22 cellular contexts compared by ENCODE assay signal in the genomic region with DNA sequence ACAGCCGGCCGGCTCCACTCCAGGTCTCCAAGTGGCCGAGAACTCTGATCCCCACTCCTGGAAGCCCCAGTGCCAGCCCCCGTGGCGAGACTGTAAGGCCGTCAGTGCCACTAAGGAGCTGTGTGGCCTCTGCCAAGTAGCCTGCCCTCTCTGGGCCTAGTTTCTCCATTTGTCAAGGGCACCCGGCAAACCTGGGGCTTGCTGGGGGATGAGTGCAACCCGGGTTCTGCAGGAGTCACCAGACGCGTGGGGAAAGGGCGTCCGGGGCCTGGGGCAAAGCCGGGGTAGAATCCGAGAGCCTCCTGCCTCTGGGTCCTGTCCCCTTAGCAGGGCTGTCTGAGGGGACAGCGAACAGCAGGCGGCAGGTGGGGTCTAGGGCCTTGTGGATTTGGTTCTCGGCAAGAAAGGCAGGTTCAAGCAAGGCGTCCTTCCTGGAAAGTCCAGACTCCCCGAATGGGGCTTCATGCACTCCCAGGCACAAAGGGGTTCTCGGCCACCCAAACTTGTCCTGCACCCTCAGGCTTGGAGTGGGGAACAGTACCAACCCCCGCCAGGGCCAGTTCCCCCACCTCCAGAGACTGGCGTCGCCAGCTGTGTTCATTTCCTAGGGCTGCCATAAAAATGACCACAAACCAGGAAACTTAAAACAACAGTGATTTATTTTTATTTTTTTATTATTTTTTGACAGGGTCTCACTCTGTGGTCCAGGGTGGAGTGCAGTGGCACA. TPM values are rescaled to one million over a fixed set of nuclear protein-coding genes. Genes with fewer than 3 reads are reported as not detected.
DNase-seq lines count a peak whose midpoint lies in the region; ATAC-seq and TF ChIP-seq lines count a peak whose summit lies in the region.
"Had no signal": no experiment of that assay in that cellular context is flagged by ENCODE, and none has a peak within 500 bp of the region (broad histone marks: within the 10 kb centered on the region; RNA-seq: fewer than 3 reads in every experiment).

No MANE protein-coding gene starts in this region.

- H3K27me3 Mint-ChIP-seq in activated T-helper 1 cell treated with anti-CD3 and anti-CD28 coated beads, Interleukin-12 subunit alpha, Interleukin-12 subunit beta, Interleukin-2, Interleukin-4 antibody, amounts not matched to agents 30 ng/mL and 10 ng/mL and 1 ng/mL, durations not matched to agents 14 hours and 24 hours and 36 hours (ENCODE audit: insufficient read depth) = no peaks in the 10 kb centered on the region
- H3K27me3 Mint-ChIP-seq: activated B cell treated with CpG ODN at 0.5 μM for 24 hours; activated CD4-positive, alpha-beta memory T cell treated with anti-CD3 and anti-CD28 coated beads, Interleukin-2, amount 10 ng/mL, durations not matched to agents 7 days and 5 days; central memory CD8-positive, alpha-beta T cell had no signal

- peaks cover 66% of the 10 kb centered on the region for H4K20me1 ChIP-seq in SK-N-SH (ENCODE audit: insufficient read depth)

- H3K9ac ChIP-seq in SK-N-SH = no peak overlapping the region

- POLR2A ChIA-PET in SK-N-SH (lab: Yijun Ruan, JAX) = interaction anchor here (0.9 kb wide), 1 partner anchor 26 kb away, joined by 3 read pairs; no protein-coding TSS in a partner anchor

- no peaks in the 10 kb centered on the region for H3K9me3 Mint-ChIP-seq in stimulated activated effector memory CD8-positive, alpha-beta T cell treated with anti-CD3 and anti-CD28 coated beads, Interleukin-12 subunit alpha, Interleukin-12 subunit beta, amount 100 ng/mL, for 72 hours
- no peaks in the 10 kb centered on the region for H3K9me3 Mint-ChIP-seq in activated T-helper 1 cell treated with anti-CD3 and anti-CD28 coated beads, Interleukin-12 subunit alpha, Interleukin-12 subunit beta, Interleukin-2, Interleukin-4 antibody, amounts not matched to agents 30 ng/mL and 10 ng/mL and 1 ng/mL, durations not matched to agents 14 hours and 24 hours and 36 hours
- H3K9me3 Mint-ChIP-seq in activated naive CD4-positive, alpha-beta T cell treated with anti-CD3 and anti-CD28 coated beads, Interleukin-2, amount 50 U/mL, for 72 hours = no peaks in the 10 kb centered on the region
- H3K9me3 Mint-ChIP-seq: activated B cell treated with CpG ODN at 0.5 μM for 24 hours; activated CD4-positive, alpha-beta memory T cell treated with anti-CD3 and anti-CD28 coated beads, Interleukin-2, amount 10 ng/mL, durations not matched to agents 7 days and 5 days; central memory CD8-positive, alpha-beta T cell; natural killer cell had no signal

- TF ChIP-seq RAD21 in SK-N-SH (IDR thresholded peaks at IDR 0.05; ENCODE audit: low read length) = no peak

- H3K79me2 ChIP-seq in SK-N-SH (ENCODE audit: insufficient read depth) = peaks cover 100% of the 10 kb centered on the region

- H3K36me3 ChIP-seq in SK-N-SH (replicated peaks in 1 of 2; ENCODE audit: control insufficient read depth in 1 of 2, insufficient read depth in 2 of 2, low read length in 1 of 2) = peaks cover 0 to 8% of the 10 kb centered on the region in 2 experiments
- peaks cover 11% of the 10 kb centered on the region for H3K36me3 ChIP-seq in lower lobe of right lung
- H3K36me3 ChIP-seq in effector memory CD4-positive, alpha-beta T cell (ENCODE audit: control insufficient read depth, insufficient read depth, low read length) = no peaks in the 10 kb centered on the region
- H3K36me3 ChIP-seq: HAP-1, uterus had no signal

- peaks cover 81 to 82% of the 10 kb centered on the region in 2 experiments for H3K4me1 ChIP-seq in SK-N-SH (ENCODE audit: control insufficient read depth in 1 of 2, insufficient read depth in 2 of 2, low read depth in 1 of 2, low read length in 1 of 2)
- H3K4me1 ChIP-seq in lower lobe of right lung = peaks cover 87% of the 10 kb centered on the region
- no peaks in the 10 kb centered on the region for H3K4me1 ChIP-seq in effector memory CD4-positive, alpha-beta T cell (ENCODE audit: control insufficient read depth, insufficient read depth, low read length, poor library complexity, severe bottlenecking)

- H3K36me3 Mint-ChIP-seq in stimulated activated effector memory CD8-positive, alpha-beta T cell treated with anti-CD3 and anti-CD28 coated beads, Interleukin-12 subunit alpha, Interleukin-12 subunit beta, amount 100 ng/mL, for 72 hours = peaks cover 6% of the 10 kb centered on the region
- peaks cover 3% of the 10 kb centered on the region for H3K36me3 Mint-ChIP-seq in activated T-helper 1 cell treated with anti-CD3 and anti-CD28 coated beads, Interleukin-12 subunit alpha, Interleukin-12 subunit beta, Interleukin-2, Interleukin-4 antibody, amounts not matched to agents 30 ng/mL and 10 ng/mL and 1 ng/mL, durations not matched to agents 14 hours and 24 hours and 36 hours (ENCODE audit: low read depth)
- no peaks in the 10 kb centered on the region for H3K36me3 Mint-ChIP-seq in activated naive CD4-positive, alpha-beta T cell treated with anti-CD3 and anti-CD28 coated beads, Interleukin-2, amount 50 U/mL, for 72 hours
- H3K36me3 Mint-ChIP-seq: natural killer cell had no signal

- H3K4me3 Mint-ChIP-seq in stimulated activated effector memory CD8-positive, alpha-beta T cell treated with anti-CD3 and anti-CD28 coated beads, Interleukin-12 subunit alpha, Interleukin-12 subunit beta, amount 100 ng/mL, for 72 hours = no peak overlapping the region
- H3K4me3 Mint-ChIP-seq in activated T-helper 1 cell treated with anti-CD3 and anti-CD28 coated beads, Interleukin-12 subunit alpha, Interleukin-12 subunit beta, Interleukin-2, Interleukin-4 antibody, amounts not matched to agents 30 ng/mL and 10 ng/mL and 1 ng/mL, durations not matched to agents 14 hours and 24 hours and 36 hours = no peak overlapping the region
- H3K4me3 Mint-ChIP-seq: activated B cell treated with CpG ODN at 0.5 μM for 24 hours; activated CD4-positive, alpha-beta memory T cell treated with anti-CD3 and anti-CD28 coated beads, Interleukin-2, amount 10 ng/mL, durations not matched to agents 7 days and 5 days; central memory CD8-positive, alpha-beta T cell; natural killer cell had no signal

- peaks cover 52% of the 10 kb centered on the region for H3F3A ChIP-seq in SK-N-SH (replicated peaks; ENCODE audit: insufficient read depth)

- peak overlapping the region; percentile 62; the same call in 1 of the 2 replicates for H3K4me2 ChIP-seq in SK-N-SH

- H3K9me3 ChIP-seq in SK-N-SH (no peaks in the 10 kb centered on the region), lower lobe of right lung (no peaks in the 10 kb centered on the region)
- H3K9me3 ChIP-seq in effector memory CD4-positive, alpha-beta T cell (ENCODE audit: control insufficient read depth, low read length) = no peaks in the 10 kb centered on the region
- H3K9me3 ChIP-seq: HAP-1, SJSA1, uterus had no signal

- H3K27ac ChIP-seq in SK-N-SH (ENCODE audit: low read depth in 2 of 2, low read length in 1 of 2) = peak overlapping the region; percentile 95 to 97
- peak overlapping the region; percentile 83 for H3K27ac ChIP-seq in VCaP
- H3K27ac ChIP-seq in lower lobe of right lung = peak overlapping the region; percentile 11
- H3K27ac ChIP-seq in effector memory CD4-positive, alpha-beta T cell (ENCODE audit: insufficient read depth, low read length, poor library complexity, severe bottlenecking) = no peak overlapping the region
- H3K27ac ChIP-seq: 22Rv1 had no signal

- WGBS in SK-N-SH (ENCODE audit: low lambda C conversion rate) = 96% methylated on average over 10 of the region's 23 CpGs

- ATAC-seq in SK-N-SH treated with all-trans-retinoic acid at 6 μM for 48 hours = no peak
- ATAC-seq in lower lobe of right lung = no peak
- ATAC-seq in stimulated activated effector memory CD8-positive, alpha-beta T cell treated with anti-CD3 and anti-CD28 coated beads, Interleukin-12 subunit alpha, Interleukin-12 subunit beta, amount 100 ng/mL, for 72 hours = no peak
- ATAC-seq in activated naive CD4-positive, alpha-beta T cell treated with anti-CD3 and anti-CD28 coated beads, Interleukin-2, amount 50 U/mL, for 72 hours = no peak
- ATAC-seq: natural killer cell had no signal

- CTCF ChIA-PET in SK-N-SH (lab: Yijun Ruan, JAX) = interaction anchor here (1.0 to 1.2 kb wide), 2 partner anchors 96 to 250 kb away, joined by 3 to 5 read pairs; no protein-coding TSS in a partner anchor

- H3K27ac Mint-ChIP-seq in stimulated activated effector memory CD8-positive, alpha-beta T cell treated with anti-CD3 and anti-CD28 coated beads, Interleukin-12 subunit alpha, Interleukin-12 subunit beta, amount 100 ng/mL, for 72 hours = peak overlapping the region; percentile 88
- H3K27ac Mint-ChIP-seq in activated T-helper 1 cell treated with anti-CD3 and anti-CD28 coated beads, Interleukin-12 subunit alpha, Interleukin-12 subunit beta, Interleukin-2, Interleukin-4 antibody, amounts not matched to agents 30 ng/mL and 10 ng/mL and 1 ng/mL, durations not matched to agents 14 hours and 24 hours and 36 hours = no peak overlapping the region
- no peak overlapping the region for H3K27ac Mint-ChIP-seq in activated naive CD4-positive, alpha-beta T cell treated with anti-CD3 and anti-CD28 coated beads, Interleukin-2, amount 50 U/mL, for 72 hours
- H3K27ac Mint-ChIP-seq: activated B cell treated with CpG ODN at 0.5 μM for 24 hours; activated CD4-positive, alpha-beta memory T cell treated with anti-CD3 and anti-CD28 coated beads, Interleukin-2, amount 10 ng/mL, durations not matched to agents 7 days and 5 days had no signal

- H3K4me1 Mint-ChIP-seq in stimulated activated effector memory CD8-positive, alpha-beta T cell treated with anti-CD3 and anti-CD28 coated beads, Interleukin-12 subunit alpha, Interleukin-12 subunit beta, amount 100 ng/mL, for 72 hours = peaks cover 51% of the 10 kb centered on the region
- no peaks in the 10 kb centered on the region for H3K4me1 Mint-ChIP-seq in activated T-helper 1 cell treated with anti-CD3 and anti-CD28 coated beads, Interleukin-12 subunit alpha, Interleukin-12 subunit beta, Interleukin-2, Interleukin-4 antibody, amounts not matched to agents 30 ng/mL and 10 ng/mL and 1 ng/mL, durations not matched to agents 14 hours and 24 hours and 36 hours (ENCODE audit: low read depth)
- H3K4me1 Mint-ChIP-seq: activated CD4-positive, alpha-beta memory T cell treated with anti-CD3 and anti-CD28 coated beads, Interleukin-2, amount 10 ng/mL, durations not matched to agents 7 days and 5 days had no signal

- intact Hi-C loops in lower lobe of right lung (cut with DNase I) = no loop called here
- intact Hi-C loops in activated T-helper 1 cell treated with anti-CD3 and anti-CD28 coated beads, Interleukin-12 subunit alpha, Interleukin-12 subunit beta, Interleukin-2, Interleukin-4 antibody, amounts not matched to agents 30 ng/mL and 10 ng/mL and 1 ng/mL, durations not matched to agents 14 hours and 24 hours and 36 hours (cut with micrococcal nuclease) = no loop called here

- DNase-seq in SK-N-SH = no peak
- no peak for DNase-seq in lower lobe of right lung
- no peak for DNase-seq in stimulated activated effector memory CD8-positive, alpha-beta T cell treated with anti-CD3 and anti-CD28 coated beads, Interleukin-12 subunit alpha, Interleukin-12 subunit beta, amount 100 ng/mL, for 72 hours (ENCODE audit: low spot score in 2 of 2)
- DNase-seq in effector memory CD4-positive, alpha-beta T cell = no peak
- DNase-seq in activated T-helper 1 cell treated with anti-CD3 and anti-CD28 coated beads, Interleukin-12 subunit alpha, Interleukin-12 subunit beta, Interleukin-2, Interleukin-4 antibody, amounts not matched to agents 30 ng/mL and 10 ng/mL and 1 ng/mL, durations not matched to agents 14 hours and 24 hours and 36 hours (ENCODE audit: low spot score) = no peak
- no peak for DNase-seq in activated naive CD4-positive, alpha-beta T cell treated with anti-CD3 and anti-CD28 coated beads, Interleukin-2, amount 50 U/mL, for 72 hours (ENCODE audit: low spot score in 2 of 2)
- DNase-seq: activated B cell treated with CpG ODN at 0.5 μM for 24 hours; activated CD4-positive, alpha-beta memory T cell treated with anti-CD3 and anti-CD28 coated beads, Interleukin-2, amount 10 ng/mL, durations not matched to agents 7 days and 5 days; activated T-cell treated with anti-CD3 and anti-CD28 coated beads for 4 hours; DND-41; effector CD4-positive, alpha-beta T cell; natural killer cell; NCI-H1417 treated with DMSO at 0.1 percent for 48 hours; NCI-H69; uterus had no signal

- TF ChIP-seq CTCF in SK-N-SH (IDR thresholded peaks at IDR 0.05) = no peak
- no peak for TF ChIP-seq CTCF in VCaP (conservative IDR thresholded peaks at IDR 0.05)
- TF ChIP-seq CTCF in lower lobe of right lung (IDR thresholded peaks at IDR 0.05) = no peak

- no peak overlapping the region for H2AFZ ChIP-seq in SK-N-SH (ENCODE audit: low read depth)

- TF ChIP-seq EP300 in SK-N-SH (IDR thresholded peaks at IDR 0.05; ENCODE audit: borderline replicate concordance in 1 of 2, low read depth in 1 of 2, low read length in 1 of 2) = no peak

- H3K27me3 ChIP-seq in SK-N-SH (ENCODE audit: insufficient read depth) = no peaks in the 10 kb centered on the region
- H3K27me3 ChIP-seq in lower lobe of right lung (ENCODE audit: low read depth) = no peaks in the 10 kb centered on the region
- no peaks in the 10 kb centered on the region for H3K27me3 ChIP-seq in effector memory CD4-positive, alpha-beta T cell (replicated peaks; ENCODE audit: control insufficient read depth, insufficient read depth, low read length, poor library complexity, severe bottlenecking)
- H3K27me3 ChIP-seq: SJSA1, uterus had no signal

- no peak overlapping the region for H3K4me3 ChIP-seq in SK-N-SH (ENCODE audit: low read depth in 2 of 2, low read length in 1 of 2)
- no peak overlapping the region for H3K4me3 ChIP-seq in lower lobe of right lung
- no peak overlapping the region for H3K4me3 ChIP-seq in effector memory CD4-positive, alpha-beta T cell (ENCODE audit: insufficient read depth, low read depth, low read length, poor library complexity, severe bottlenecking)
- H3K4me3 ChIP-seq: HAP-1, SJSA1, skin epidermis, uterus had no signal

- H3K9me2 ChIP-seq in SK-N-SH = no peaks in the 10 kb centered on the region

RNA-seq across cellular contexts. Expression of a gene that starts 56.0 kb away (rescaled TPM):
- polyA plus RNA-seq in SK-N-SH (2012; rRNA removed) = 9.1 and 19.0 TPM in 2 replicates
- polyA plus RNA-seq in SK-N-SH (2012; cell fraction: cytosol; rRNA removed) = 14.3 and 16.0 TPM in 2 replicates
- 61.3 and 99.7 TPM in 2 replicates for polyA plus RNA-seq in SK-N-SH (2012; cell fraction: nucleus; rRNA removed)
- 318 TPM for total RNA-seq in lower lobe of right lung
- total RNA-seq in activated T-helper 1 cell treated with anti-CD3 and anti-CD28 coated beads, Interleukin-12 subunit alpha, Interleukin-12 subunit beta, Interleukin-2, Interleukin-4 antibody, amounts not matched to agents 30 ng/mL and 10 ng/mL and 1 ng/mL, durations not matched to agents 14 hours and 24 hours and 36 hours = 113 and 118 TPM in 2 replicates
- total RNA-seq in activated naive CD4-positive, alpha-beta T cell treated with anti-CD3 and anti-CD28 coated beads, Interleukin-2, amount 50 U/mL, for 72 hours = 100 to 1,000 TPM in 1 of 2 donors, 10 to 100 TPM in 1; 66.8 to 125 TPM
